In genomic region chrX:76915836-76916235, GRCh38 we compare ENCODE assay signal across 23 cellular contexts.
DNase-seq lines count a peak whose midpoint lies in the region; ATAC-seq and TF ChIP-seq lines count a peak whose summit lies in the region.
"Had no signal": no experiment of that assay in that cellular context is flagged by ENCODE, and none has a peak within 500 bp of the region (broad histone marks: within the 10 kb centered on the region; RNA-seq: fewer than 3 reads in every experiment).

No MANE protein-coding gene starts in this region.

- H3K4me1 ChIP-seq in thoracic aorta (ENCODE audit: control insufficient read depth in 1 of 2, low read depth in 2 of 2) = no peaks in the 10 kb centered on the region
- no peaks in the 10 kb centered on the region for H3K4me1 ChIP-seq in aorta (ENCODE audit: control insufficient read depth in 1 of 2, insufficient read depth in 2 of 2, low read length in 2 of 2)
- H3K4me1 ChIP-seq: A549; BLaER1 treated with 17β-estradiol and CSF1 and Interleukin-3, amounts not matched to agents 10 nM and 100 nM; Caco-2 had no signal

- H3K36me3 ChIP-seq in thoracic aorta (no peaks in the 10 kb centered on the region), aorta (ENCODE audit: control insufficient read depth in 1 of 2, insufficient read depth in 2 of 2, low read length in 1 of 2) (no peaks in the 10 kb centered on the region)
- H3K36me3 ChIP-seq: BLaER1 treated with 17β-estradiol and CSF1 and Interleukin-3, amounts not matched to agents 10 nM and 100 nM had no signal

- H3K27me3 Mint-ChIP-seq in glutamatergic neuron (ENCODE audit: unreplicated experiment) (peaks cover 2% of the 10 kb centered on the region), osteocyte (ENCODE audit: unreplicated experiment) (no peaks in the 10 kb centered on the region)
- H3K27me3 Mint-ChIP-seq: B cell; CD4-positive, alpha-beta T cell had no signal

- H3K9me3 Mint-ChIP-seq in glutamatergic neuron (ENCODE audit: unreplicated experiment) = no peaks in the 10 kb centered on the region
- peaks cover 40% of the 10 kb centered on the region for H3K9me3 Mint-ChIP-seq in osteocyte (ENCODE audit: unreplicated experiment)

- intact Hi-C loops in aorta (cut with DNase I) = loop anchor here in 1 of 2 donors (5.0 kb wide), 1 partner anchor 91 kb away; no protein-coding TSS in a partner anchor

- no peak overlapping the region for H3K27ac Mint-ChIP-seq in glutamatergic neuron (ENCODE audit: unreplicated experiment)
- H3K27ac Mint-ChIP-seq in osteocyte (ENCODE audit: unreplicated experiment) = no peak overlapping the region
- H3K27ac Mint-ChIP-seq: B cell; CD4-positive, alpha-beta T cell; CD8-positive, alpha-beta T cell had no signal

- no peak overlapping the region for H3K4me3 Mint-ChIP-seq in glutamatergic neuron (ENCODE audit: unreplicated experiment)
- H3K4me3 Mint-ChIP-seq in osteocyte (ENCODE audit: unreplicated experiment) = no peak overlapping the region
- H3K4me3 Mint-ChIP-seq: B cell; CD4-positive, alpha-beta T cell; CD8-positive, alpha-beta T cell had no signal

- peak overlapping the region in 1 of 2 donors; percentile 34 for H3K27ac ChIP-seq in thoracic aorta
- H3K27ac ChIP-seq in aorta (ENCODE audit: low read depth in 1 of 2, low read length in 2 of 2) = no peak overlapping the region
- H3K27ac ChIP-seq: 22Rv1; A549; BLaER1 treated with 17β-estradiol and CSF1 and Interleukin-3, amounts not matched to agents 10 nM and 100 nM; C4-2B had no signal

- TF ChIP-seq CTCF in glutamatergic neuron (IDR thresholded peaks at IDR 0.05; ENCODE audit: partially characterized antibody, unreplicated experiment) (no peak), thoracic aorta (IDR thresholded peaks at IDR 0.05) (no peak), osteocyte (IDR thresholded peaks at IDR 0.05) (no peak)

- no peak overlapping the region for H3K4me3 ChIP-seq in thoracic aorta
- no peak overlapping the region for H3K4me3 ChIP-seq in aorta (ENCODE audit: low read length in 2 of 2)
- H3K4me3 ChIP-seq: A549; BLaER1 treated with 17β-estradiol and CSF1 and Interleukin-3, amounts not matched to agents 10 nM and 100 nM; GM12878 had no signal

- H3K4me1 Mint-ChIP-seq in glutamatergic neuron (ENCODE audit: low read depth, unreplicated experiment) (no peaks in the 10 kb centered on the region), osteocyte (ENCODE audit: unreplicated experiment) (no peaks in the 10 kb centered on the region)
- H3K4me1 Mint-ChIP-seq: B cell had no signal

- H3K9me3 ChIP-seq in thoracic aorta (no peaks in the 10 kb centered on the region), aorta (ENCODE audit: control insufficient read depth, low read length) (no peaks in the 10 kb centered on the region)
- H3K9me3 ChIP-seq: A549, Caco-2 had no signal

- no peaks in the 10 kb centered on the region for H3K27me3 ChIP-seq in thoracic aorta (replicated peaks; ENCODE audit: insufficient read depth)
- no peaks in the 10 kb centered on the region for H3K27me3 ChIP-seq in aorta (ENCODE audit: control insufficient read depth in 1 of 2, insufficient read depth in 2 of 2, low read length in 1 of 2)

- H3K36me3 Mint-ChIP-seq in glutamatergic neuron (ENCODE audit: unreplicated experiment) (no peaks in the 10 kb centered on the region), osteocyte (ENCODE audit: unreplicated experiment) (no peaks in the 10 kb centered on the region)
- H3K36me3 Mint-ChIP-seq: CD8-positive, alpha-beta T cell had no signal

- ATAC-seq in thoracic aorta (ENCODE audit: insufficient number of reproducible peaks, low FRiP score, low read depth) (no peak), aorta (ENCODE audit: low FRiP score) (peak; percentile 71), GM21528 (IDR thresholded peaks at IDR 0.05; ENCODE audit: low FRiP score, unreplicated experiment) (no peak)
- ATAC-seq: A549; CD8-positive, alpha-beta T cell; GM12878 had no signal

- 7 to 10% methylated on average over 4 of the region's 4 CpGs for WGBS in aorta, 2 donors

- DNase-seq in glutamatergic neuron = peak; percentile 20
- peak; percentile 2 for DNase-seq in thoracic aorta (ENCODE audit: low spot score)
- peak; percentile 54 to 79 for DNase-seq in aorta
- no peak for DNase-seq in osteocyte (ENCODE audit: extremely low spot score, unreplicated experiment)
- DNase-seq: AML-193; Caco-2; Calu3; CD4-positive, alpha-beta T cell; CD8-positive, alpha-beta T cell; DMS 273 treated with DMSO at 0.1 percent for 48 hours; DMS153; DMS53; DMS79; DND-41; EL; GDM1 had no signal
